Comparison of ENCODE assay signal across 16 cellular contexts in genomic region chr16:57677622-57678369, GRCh38. TPM values are rescaled to one million over a fixed set of nuclear protein-coding genes. Genes with fewer than 3 reads are reported as not detected.
DNase-seq lines count a peak whose midpoint lies in the region; ATAC-seq and TF ChIP-seq lines count a peak whose summit lies in the region.
"Had no signal": no experiment of that assay in that cellular context is flagged by ENCODE, and none has a peak within 500 bp of the region (broad histone marks: within the 10 kb centered on the region; RNA-seq: fewer than 3 reads in every experiment).

No MANE protein-coding gene starts in this region.

- H3K4me1 Mint-ChIP-seq in activated naive CD4-positive, alpha-beta T cell treated with anti-CD3 and anti-CD28 coated beads, Interleukin-2, amount 10 ng/mL, durations not matched to agents 7 days and 5 days = peaks cover 9% of the 10 kb centered on the region

- CTCF ChIA-PET in activated naive CD4-positive, alpha-beta T cell treated with anti-CD3 and anti-CD28 coated beads, Interleukin-2, amount 10 ng/mL, durations not matched to agents 7 days and 5 days (lab: Charles Lee) = no interaction called here

- H3K9ac ChIP-seq in BLaER1 = peak overlapping the region; percentile 52

- H3K9me3 Mint-ChIP-seq in activated naive CD4-positive, alpha-beta T cell treated with anti-CD3 and anti-CD28 coated beads, Interleukin-2, amount 10 ng/mL, durations not matched to agents 7 days and 5 days = no peaks in the 10 kb centered on the region
- H3K9me3 Mint-ChIP-seq: natural killer cell treated with Interleukin-12 subunit alpha and Interleukin-12 subunit beta and Interleukin-15 and Interleukin-18, amount 100 ng/mL, for 72 hours had no signal

- intact Hi-C loops in right lobe of liver (cut with DNase I) = no loop called here

- H3K36me3 Mint-ChIP-seq in activated naive CD4-positive, alpha-beta T cell treated with anti-CD3 and anti-CD28 coated beads, Interleukin-2, amount 10 ng/mL, durations not matched to agents 7 days and 5 days = no peaks in the 10 kb centered on the region
- H3K36me3 Mint-ChIP-seq: natural killer cell treated with Interleukin-12 subunit alpha and Interleukin-12 subunit beta and Interleukin-15 and Interleukin-18, amount 100 ng/mL, for 72 hours had no signal

- H3K27me3 ChIP-seq in BLaER1 (no peaks in the 10 kb centered on the region), right lobe of liver (no peaks in the 10 kb centered on the region)
- H3K27me3 ChIP-seq: gastrocnemius medialis, uterus had no signal

- no peaks in the 10 kb centered on the region for H4K20me1 ChIP-seq in BLaER1

- H3K4me1 ChIP-seq in BLaER1 (peaks cover 52% of the 10 kb centered on the region), right lobe of liver (peaks cover 0 to 34% (median 11%) of the 10 kb centered on the region in 4 donors)
- H3K4me1 ChIP-seq: uterus had no signal

- 13% methylated on average over 7 of the region's 14 CpGs for WGBS in right lobe of liver (ENCODE audit: insufficient coverage, low coverage, low lambda C conversion rate, missing lambda C conversion rate)

- no peak overlapping the region for H3K4me3 Mint-ChIP-seq in activated naive CD4-positive, alpha-beta T cell treated with anti-CD3 and anti-CD28 coated beads, Interleukin-2, amount 10 ng/mL, durations not matched to agents 7 days and 5 days
- H3K4me3 Mint-ChIP-seq: natural killer cell treated with Interleukin-12 subunit alpha and Interleukin-12 subunit beta and Interleukin-15 and Interleukin-18, amount 100 ng/mL, for 72 hours; T-helper 17 cell had no signal

- peak overlapping the region; percentile 71 for H3K4me2 ChIP-seq in BLaER1

- DNase-seq in M059J (ENCODE audit: low read depth) (peak; percentile 54), dermis microvascular lymphatic vessel endothelial cell (ENCODE audit: low read depth in 2 of 2) (peak; percentile 70 to 93), right lobe of liver (peak; percentile 79 to 92 (median 92)), NCI-H526 treated with DMSO at 0.1 percent for 48 hours (lab: John Stamatoyannopoulos, UW) (no peak)
- DNase-seq in activated naive CD4-positive, alpha-beta T cell treated with anti-CD3 and anti-CD28 coated beads, Interleukin-2, amount 10 ng/mL, durations not matched to agents 7 days and 5 days = no peak
- DNase-seq: gastrocnemius medialis, NCI-H2081 treated with DMSO at 0.1 percent for 48 hours, RPMI8226, T-helper 17 cell, uterus had no signal

- H3K4me3 ChIP-seq in BLaER1 (no peak overlapping the region), right lobe of liver (no peak overlapping the region)
- H3K4me3 ChIP-seq: gastrocnemius medialis, lung, uterus had no signal

- no peaks in the 10 kb centered on the region for H3K9me3 ChIP-seq in BLaER1
- no peaks in the 10 kb centered on the region for H3K9me3 ChIP-seq in right lobe of liver
- H3K9me3 ChIP-seq: gastrocnemius medialis, uterus had no signal

- peaks cover 51% of the 10 kb centered on the region for H3K27me3 Mint-ChIP-seq in activated naive CD4-positive, alpha-beta T cell treated with anti-CD3 and anti-CD28 coated beads, Interleukin-2, amount 10 ng/mL, durations not matched to agents 7 days and 5 days
- H3K27me3 Mint-ChIP-seq: natural killer cell treated with Interleukin-12 subunit alpha and Interleukin-12 subunit beta and Interleukin-15 and Interleukin-18, amount 100 ng/mL, for 72 hours had no signal

- H3K36me3 ChIP-seq in BLaER1 (no peaks in the 10 kb centered on the region), right lobe of liver (no peaks in the 10 kb centered on the region)
- H3K36me3 ChIP-seq: gastrocnemius medialis, uterus had no signal

- no peak overlapping the region for H3K27ac Mint-ChIP-seq in activated naive CD4-positive, alpha-beta T cell treated with anti-CD3 and anti-CD28 coated beads, Interleukin-2, amount 10 ng/mL, durations not matched to agents 7 days and 5 days
- H3K27ac Mint-ChIP-seq: T-helper 17 cell had no signal

- peak; percentile 71 for TF ChIP-seq POLR2A in right lobe of liver (IDR thresholded peaks at IDR 0.05)

- ATAC-seq in right lobe of liver (peak; percentile 92 to 95 (median 93)), HG03135 (IDR thresholded peaks at IDR 0.05; ENCODE audit: unreplicated experiment) (no peak), GM21360 (IDR thresholded peaks at IDR 0.05; ENCODE audit: unreplicated experiment) (no peak)
- ATAC-seq: gastrocnemius medialis; natural killer cell treated with Interleukin-12 subunit alpha and Interleukin-12 subunit beta and Interleukin-15 and Interleukin-18, amount 100 ng/mL, for 72 hours; T-helper 17 cell had no signal

- H3K27ac ChIP-seq in BLaER1 (peak overlapping the region; percentile 63; the same call in 1 of the 2 replicates), right lobe of liver (peak overlapping the region in 2 of 3 donors; percentile 32 to 85)
- H3K27ac ChIP-seq: epithelial cell of prostate, gastrocnemius medialis, uterus had no signal

- no peak for TF ChIP-seq CTCF in right lobe of liver (IDR thresholded peaks at IDR 0.05)

RNA-seq across cellular contexts. Expression of gene ADGRG3, which starts 9.7 kb away (rescaled TPM):
- not detected in 2 replicates for total RNA-seq in M059J (2014; rRNA removed; shearing (Covaris generic))
- total RNA-seq in dermis microvascular lymphatic vessel endothelial cell (1.3 and 9.2 TPM in 2 replicates), right lobe of liver (1 to 10 TPM in 1 of 6 experiments, under 1 TPM in 5; 0.37 to 1.6 (median 0.83) TPM)

RNA-seq across cellular contexts. Expression of gene DRC7, which starts 16.8 kb away (rescaled TPM):
- not detected in 2 replicates for total RNA-seq in M059J (2014; rRNA removed; shearing (Covaris generic))
- total RNA-seq in dermis microvascular lymphatic vessel endothelial cell (0.13 and 0.26 TPM in 2 replicates), right lobe of liver (under 1 TPM; 0.06 to 0.37 (median 0.19) TPM)
- total RNA-seq: gastrocnemius medialis; natural killer cell treated with Interleukin-12 subunit alpha and Interleukin-12 subunit beta and Interleukin-15 and Interleukin-18, amount 100 ng/mL, for 72 hours had no signal

RNA-seq across cellular contexts. Expression of gene ADGRG1, which starts 49.4 kb away (rescaled TPM):
- 16.2 and 20.6 TPM in 2 replicates for total RNA-seq in M059J (2014; rRNA removed; shearing (Covaris generic))
- total RNA-seq in dermis microvascular lymphatic vessel endothelial cell (11.5 and 15.3 TPM in 2 replicates), right lobe of liver (1 to 10 TPM; 1.8 to 4.2 (median 3.4) TPM)

RNA-seq across cellular contexts. Expression of gene KATNB1, which starts 57.8 kb away (rescaled TPM):
- 27.3 and 38.4 TPM in 2 replicates for total RNA-seq in M059J (2014; rRNA removed; shearing (Covaris generic))
- total RNA-seq in dermis microvascular lymphatic vessel endothelial cell (23.6 and 38.3 TPM in 2 replicates), right lobe of liver (10 to 100 TPM in 2 of 6 experiments, 1 to 10 TPM in 4; 5.6 to 17.5 (median 8.5) TPM)

Comparison
In these comparisons a context has a peak if more than half of its experiments do, and no peak if none do; other contexts are left out.
1. DNase-seq: peak in M059J (single experiment), dermis microvascular lymphatic vessel endothelial cell (2 of 2) and right lobe of liver (3 of 3); none in NCI-H526 treated with DMSO at 0.1 percent for 48 hours (single experiment) and activated naive CD4-positive, alpha-beta T cell treated with anti-CD3 and anti-CD28 coated beads, Interleukin-2, amount 10 ng/mL, durations not matched to agents 7 days and 5 days (single experiment).
2. ATAC-seq: peak in right lobe of liver (4 of 4); none in HG03135 (single experiment) and GM21360 (single experiment).